Comparison of ENCODE assay signal across 26 cellular contexts in the genomic region with DNA sequence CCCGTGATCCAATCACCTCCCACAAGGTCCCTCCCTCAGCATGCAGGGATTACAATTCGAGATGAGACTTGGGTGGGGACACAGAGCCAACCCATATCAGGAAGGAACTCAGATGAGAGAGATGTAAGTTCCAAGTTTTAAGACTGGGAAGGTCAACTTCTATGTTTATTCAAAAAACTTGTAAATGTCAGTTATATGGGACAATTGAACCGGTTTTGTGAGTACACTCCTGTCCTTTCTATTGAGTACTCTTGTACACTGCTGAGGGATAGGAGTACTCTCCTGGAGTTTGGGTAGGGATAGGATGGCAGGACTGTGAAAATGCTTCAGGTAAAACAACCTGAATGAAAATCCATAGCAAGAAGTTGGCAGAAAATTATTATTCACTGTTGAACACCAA.
"Had no signal": no experiment of that assay in that cellular context is flagged by ENCODE, and none has a peak within 500 bp of the region (broad histone marks: within the 10 kb centered on the region; RNA-seq: fewer than 3 reads in every experiment).

No MANE protein-coding gene starts in this region.

- H3K4me1 ChIP-seq: pancreas, psoas muscle, right lobe of liver, sigmoid colon, stomach, thyroid gland, tibial nerve, upper lobe of left lung, vagina had no signal

- H3K9me3 ChIP-seq: neutrophil, pancreas, psoas muscle, right lobe of liver, sigmoid colon, thoracic aorta, thyroid gland, tibial nerve had no signal

- H3K36me3 Mint-ChIP-seq: stimulated activated effector memory CD8-positive, alpha-beta T cell treated with anti-CD3 and anti-CD28 coated beads, Interleukin-12 subunit alpha, Interleukin-12 subunit beta, amount 100 ng/mL, for 72 hours; stimulated activated naive B cell treated with anti-CD40 and anti-IgM and Interleukin-4, amounts not matched to agents 10 μg/mL and 1 μg/mL and 100 μg/mL, for 72 hours had no signal

- H3K4me3 ChIP-seq: pancreas, psoas muscle, right lobe of liver, sigmoid colon, stomach, thoracic aorta, thyroid gland, tibial nerve, upper lobe of left lung, vagina had no signal

- H3K27me3 ChIP-seq: neutrophil, right lobe of liver, sigmoid colon, thyroid gland, upper lobe of left lung, vagina had no signal

- H3K4me3 Mint-ChIP-seq: natural killer cell treated with Interleukin-12 subunit alpha and Interleukin-12 subunit beta and Interleukin-15 and Interleukin-18, amount 100 ng/mL, for 72 hours; nephron progenitor cell; neural crest cell; stimulated activated effector memory CD8-positive, alpha-beta T cell treated with anti-CD3 and anti-CD28 coated beads, Interleukin-12 subunit alpha, Interleukin-12 subunit beta, amount 100 ng/mL, for 72 hours; stimulated activated naive B cell treated with anti-CD40 and anti-IgM and Interleukin-4, amounts not matched to agents 10 μg/mL and 1 μg/mL and 100 μg/mL, for 72 hours; stimulated activated naive CD8-positive, alpha-beta T cell treated with anti-CD3 and anti-CD28 coated beads, Interleukin-15, Interleukin-2, amounts not matched to agents 100 ng/mL and 50 ng/mL, for 24 hours had no signal

- H3K27ac Mint-ChIP-seq: natural killer cell treated with Interleukin-12 subunit alpha and Interleukin-12 subunit beta and Interleukin-15 and Interleukin-18, amount 100 ng/mL, for 72 hours; nephron progenitor cell; stimulated activated effector memory CD8-positive, alpha-beta T cell treated with anti-CD3 and anti-CD28 coated beads, Interleukin-12 subunit alpha, Interleukin-12 subunit beta, amount 100 ng/mL, for 72 hours; stimulated activated naive B cell treated with anti-CD40 and anti-IgM and Interleukin-4, amounts not matched to agents 10 μg/mL and 1 μg/mL and 100 μg/mL, for 72 hours; stimulated activated naive CD8-positive, alpha-beta T cell treated with anti-CD3 and anti-CD28 coated beads, Interleukin-15, Interleukin-2, amounts not matched to agents 100 ng/mL and 50 ng/mL, for 24 hours had no signal

- ATAC-seq: natural killer cell treated with Interleukin-12 subunit alpha and Interleukin-12 subunit beta and Interleukin-15 and Interleukin-18, amount 100 ng/mL, for 72 hours; pancreas; psoas muscle; right cardiac atrium; right lobe of liver; stimulated activated effector memory CD8-positive, alpha-beta T cell treated with anti-CD3 and anti-CD28 coated beads, Interleukin-12 subunit alpha, Interleukin-12 subunit beta, amount 100 ng/mL, for 72 hours; stimulated activated naive B cell treated with anti-CD40 and anti-IgM and Interleukin-4, amounts not matched to agents 10 μg/mL and 1 μg/mL and 100 μg/mL, for 72 hours had no signal

- H3K4me1 Mint-ChIP-seq: neural crest cell; stimulated activated effector memory CD8-positive, alpha-beta T cell treated with anti-CD3 and anti-CD28 coated beads, Interleukin-12 subunit alpha, Interleukin-12 subunit beta, amount 100 ng/mL, for 72 hours; stimulated activated naive B cell treated with anti-CD40 and anti-IgM and Interleukin-4, amounts not matched to agents 10 μg/mL and 1 μg/mL and 100 μg/mL, for 72 hours had no signal

- H3K27ac ChIP-seq: neutrophil, pancreas, psoas muscle, right lobe of liver, sigmoid colon, stomach, thoracic aorta, thyroid gland, tibial nerve, upper lobe of left lung, vagina had no signal

- H3K27me3 Mint-ChIP-seq: stimulated activated naive B cell treated with anti-CD40 and anti-IgM and Interleukin-4, amounts not matched to agents 10 μg/mL and 1 μg/mL and 100 μg/mL, for 72 hours; stimulated activated naive CD8-positive, alpha-beta T cell treated with anti-CD3 and anti-CD28 coated beads, Interleukin-15, Interleukin-2, amounts not matched to agents 100 ng/mL and 50 ng/mL, for 24 hours had no signal

- DNase-seq: nephron progenitor cell; nucleus accumbens; pancreas; psoas muscle; right cardiac atrium; right lobe of liver; sigmoid colon; small intestine; stimulated activated CD4-positive, alpha-beta T cell treated with anti-CD3 and anti-CD28 coated beads, Interleukin-15, amount 100 ng/mL, for 24 hours; stimulated activated CD4-positive, alpha-beta T cell treated with anti-CD3 and anti-CD28 coated beads, Interleukin-2, amount 100 ng/mL, for 24 hours; stimulated activated CD4-positive, alpha-beta T cell treated with anti-CD3 and anti-CD28 coated beads, Interleukin-2, amount 100 ng/mL, for 48 hours; stimulated activated CD4-positive, alpha-beta T cell treated with anti-CD3 and anti-CD28 coated beads, Interleukin-4, amount 100 ng/mL, for 24 hours; stimulated activated naive B cell treated with anti-CD40 and anti-IgM and Interleukin-4, amounts not matched to agents 10 μg/mL and 1 μg/mL and 100 μg/mL, for 72 hours; stimulated activated naive CD4-positive, alpha-beta T cell treated with Interleukin-2 at 50 U/mL for 16 hours; stomach; thyroid gland; trophoblast cell; upper lobe of left lung had no signal

- H3K36me3 ChIP-seq: neutrophil, pancreas, right lobe of liver, sigmoid colon, stomach, thoracic aorta, thyroid gland, tibial nerve, upper lobe of left lung, vagina had no signal
